Comparison of ENCODE assay signal across 14 cellular contexts in genomic region chr15:29410342-29410741, GRCh38.
"Had no signal": no experiment of that assay in that cellular context is flagged by ENCODE, and none has a peak within 500 bp of the region (broad histone marks: within the 10 kb centered on the region; RNA-seq: fewer than 3 reads in every experiment).

No MANE protein-coding gene starts in this region.

- H3K4me1 Mint-ChIP-seq: activated CD4-positive, alpha-beta T cell treated with anti-CD3 and anti-CD28 coated beads, Interleukin-2, amount 10 ng/mL, durations not matched to agents 24 days and 14 days; activated naive CD8-positive, alpha-beta T cell treated with anti-CD3 and anti-CD28 coated beads, Interleukin-2, amount 50 U/mL, for 24 hours had no signal

- H3K4me3 ChIP-seq: ascending aorta, cardiac muscle cell, heart right ventricle, skin epidermis, transverse colon had no signal

- H3K9me3 ChIP-seq: ascending aorta, heart right ventricle, neutrophil, transverse colon had no signal

- H3K27me3 ChIP-seq: ascending aorta, cardiac muscle cell, neutrophil, transverse colon had no signal

- H3K9me3 Mint-ChIP-seq: activated CD4-positive, alpha-beta T cell treated with anti-CD3 and anti-CD28 coated beads, Interleukin-2, amount 10 ng/mL, durations not matched to agents 24 days and 14 days; activated naive CD8-positive, alpha-beta T cell treated with anti-CD3 and anti-CD28 coated beads, Interleukin-2, amount 50 U/mL, for 24 hours had no signal

- H3K27ac Mint-ChIP-seq: activated CD4-positive, alpha-beta T cell treated with anti-CD3 and anti-CD28 coated beads, Interleukin-2, amount 10 ng/mL, durations not matched to agents 24 days and 14 days; activated naive CD8-positive, alpha-beta T cell treated with anti-CD3 and anti-CD28 coated beads, Interleukin-2, amount 50 U/mL, for 24 hours had no signal

- H3K4me1 ChIP-seq: ascending aorta, heart right ventricle, transverse colon had no signal

- H3K27ac ChIP-seq: ascending aorta, cardiac muscle cell, heart right ventricle, neutrophil, skin epidermis, transverse colon had no signal

- DNase-seq: activated naive CD4-positive, alpha-beta T cell treated with Interleukin-2 at 50 U/mL for 16 hours; activated naive CD8-positive, alpha-beta T cell treated with anti-CD3 and anti-CD28 coated beads, Interleukin-2, amount 50 U/mL, for 24 hours; effector CD4-positive, alpha-beta T cell; heart right ventricle; kidney; T-helper 1 cell; transverse colon had no signal

- H3K36me3 ChIP-seq: ascending aorta, cardiac muscle cell, heart right ventricle, neutrophil, transverse colon had no signal

- FAIRE-seq: colon, frontal cortex, kidney had no signal

- H3K4me3 Mint-ChIP-seq: activated CD4-positive, alpha-beta T cell treated with anti-CD3 and anti-CD28 coated beads, Interleukin-2, amount 10 ng/mL, durations not matched to agents 24 days and 14 days; activated naive CD8-positive, alpha-beta T cell treated with anti-CD3 and anti-CD28 coated beads, Interleukin-2, amount 50 U/mL, for 24 hours had no signal

- ATAC-seq: activated naive CD8-positive, alpha-beta T cell treated with anti-CD3 and anti-CD28 coated beads, Interleukin-2, amount 50 U/mL, for 24 hours; heart right ventricle had no signal
